ENCODE assay signal across 1 cellular context in the genomic region with DNA sequence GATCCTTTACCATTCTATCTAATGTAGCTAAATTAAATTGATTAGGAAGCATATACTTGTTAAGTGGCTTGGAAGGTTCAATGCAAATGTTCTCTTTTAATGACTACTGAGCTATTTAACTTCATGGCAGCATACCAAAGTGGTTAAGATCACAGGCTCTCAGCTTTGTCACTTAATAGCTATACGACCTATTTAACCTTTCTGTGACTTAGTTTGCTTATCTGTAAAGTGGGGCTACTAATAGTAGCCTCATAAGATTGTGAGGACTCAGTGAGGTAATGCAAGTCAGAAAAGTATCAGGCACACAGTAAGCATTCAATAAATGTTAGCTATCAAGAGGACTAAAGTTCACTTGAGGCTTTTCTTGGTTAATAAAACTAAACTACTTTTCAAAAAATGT.
TF ChIP-seq lines count a peak whose summit lies in the region.

No MANE protein-coding gene starts in this region.

TF ChIP-seq in endothelial cell of umbilical vein, 7 proteins besides CTCF, POLR2A, EP300 and RAD21:
- TF ChIP-seq POLR2AphosphoS5 (IDR thresholded peaks at IDR 0.05; ENCODE audit: insufficient read depth, low read depth, low read length) (no peak), GATA2 (IDR thresholded peaks at IDR 0.05; ENCODE audit: insufficient read depth, insufficient read length, low read depth, low read length) (no peak), MYC (IDR thresholded peaks at IDR 0.05; ENCODE audit: low read depth, low read length) (no peak), JUN (IDR thresholded peaks at IDR 0.05; ENCODE audit: borderline replicate concordance, insufficient read depth, insufficient read length, low read depth) (no peak), EZH2 (IDR thresholded peaks at IDR 0.05; ENCODE audit: borderline replicate concordance, low read depth, low read length, severe bottlenecking) (no peak), FOS (IDR thresholded peaks at IDR 0.05; ENCODE audit: borderline replicate concordance, insufficient read depth, low read length) (no peak)
- TF ChIP-seq, protein P1, sequence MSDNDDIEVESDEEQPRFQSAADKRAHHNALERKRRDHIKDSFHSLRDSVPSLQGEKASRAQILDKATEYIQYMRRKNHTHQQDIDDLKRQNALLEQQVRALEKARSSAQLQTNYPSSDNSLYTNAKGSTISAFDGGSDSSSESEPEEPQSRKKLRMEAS (IDR thresholded peaks at IDR 0.05; ENCODE audit: insufficient read depth, insufficient read length), result no peak
TF ChIP-seq in endothelial cell of umbilical vein: peak in this region for 0.
